16 cellular contexts compared by ENCODE assay signal in genomic region chr10:23461557-23461956, GRCh38. TPM values are rescaled to one million over a fixed set of nuclear protein-coding genes. Genes with fewer than 3 reads are reported as not detected.
DNase-seq lines count a peak whose midpoint lies in the region; ATAC-seq and TF ChIP-seq lines count a peak whose summit lies in the region.
"Had no signal": no experiment of that assay in that cellular context is flagged by ENCODE, and none has a peak within 500 bp of the region (broad histone marks: within the 10 kb centered on the region; RNA-seq: fewer than 3 reads in every experiment).

No MANE protein-coding gene starts in this region.

- no peak overlapping the region for H3K4me3 ChIP-seq in BLaER1 treated with 17β-estradiol and CSF1 and Interleukin-3, amounts not matched to agents 10 nM and 100 nM
- no peak overlapping the region for H3K4me3 ChIP-seq in left ventricle myocardium inferior
- no peak overlapping the region for H3K4me3 ChIP-seq in neural progenitor cell
- H3K4me3 ChIP-seq: GM12878, SJSA1 had no signal

- no peaks in the 10 kb centered on the region for H3K27me3 ChIP-seq in BLaER1 treated with 17β-estradiol and CSF1 and Interleukin-3, amounts not matched to agents 10 nM and 100 nM
- H3K27me3 ChIP-seq in left ventricle myocardium inferior (ENCODE audit: low read depth), result no peaks in the 10 kb centered on the region
- H3K27me3 ChIP-seq in neural progenitor cell, result no peaks in the 10 kb centered on the region
- H3K27me3 ChIP-seq: SJSA1 had no signal

- H3K4me1 Mint-ChIP-seq in neural progenitor cell, result peaks cover 41% of the 10 kb centered on the region

- no peaks in the 10 kb centered on the region for H3K36me3 ChIP-seq in BLaER1 treated with 17β-estradiol and CSF1 and Interleukin-3, amounts not matched to agents 10 nM and 100 nM
- H3K36me3 ChIP-seq in left ventricle myocardium inferior (no peaks in the 10 kb centered on the region), neural progenitor cell (no peaks in the 10 kb centered on the region)
- H3K36me3 ChIP-seq: SJSA1 had no signal

- H3K27ac ChIP-seq in BLaER1 treated with 17β-estradiol and CSF1 and Interleukin-3, amounts not matched to agents 10 nM and 100 nM, result no peak overlapping the region; a peak in 1 of 22 replicates
- H3K27ac ChIP-seq in left ventricle myocardium inferior (replicated peaks) (peak overlapping the region; percentile 55), neural progenitor cell (no peak overlapping the region)
- H3K27ac ChIP-seq: HL-60, SJSA1 had no signal

- H3K79me2 ChIP-seq in neural progenitor cell (ENCODE audit: low read depth), result no peaks in the 10 kb centered on the region

- peak overlapping the region; percentile 7 for H3K27ac Mint-ChIP-seq in neural progenitor cell
- H3K27ac Mint-ChIP-seq: CD4-positive, CD25-positive, alpha-beta regulatory T cell had no signal

- ATAC-seq in GM21786 (IDR thresholded peaks at IDR 0.05; ENCODE audit: unreplicated experiment), result no peak
- ATAC-seq: GM12878 had no signal

- H3K4me3 Mint-ChIP-seq in neural progenitor cell, result no peak overlapping the region
- H3K4me3 Mint-ChIP-seq: CD4-positive, CD25-positive, alpha-beta regulatory T cell had no signal

- H3F3A ChIP-seq in neural progenitor cell (ENCODE audit: low read depth), result no peaks in the 10 kb centered on the region

- no peaks in the 10 kb centered on the region for H3K36me3 Mint-ChIP-seq in neural progenitor cell

- H3K9ac ChIP-seq in BLaER1 treated with 17β-estradiol and CSF1 and Interleukin-3, amounts not matched to agents 10 nM and 100 nM, result no peak overlapping the region
- H3K9ac ChIP-seq in neural progenitor cell, result no peak overlapping the region

- no peak for TF ChIP-seq CTCF in left ventricle myocardium inferior (IDR thresholded peaks at IDR 0.05; ENCODE audit: borderline replicate concordance)
- TF ChIP-seq CTCF in neural progenitor cell (IDR thresholded peaks at IDR 0.05), result no peak

- in situ Hi-C loops in SK-MEL-5 (cut with HindIII; ENCODE audit: low pct_unique_long_range_greater_than_20kb, low sequenced_read_pairs), result no loop called here

- peaks cover 0 to 14% (median 0%) of the 10 kb centered on the region in 11 experiments; a peak in 6 of 22 replicates for H3K9me3 ChIP-seq in BLaER1 treated with 17β-estradiol and CSF1 and Interleukin-3, amounts not matched to agents 10 nM and 100 nM (replicated peaks in 1 of 11)
- H3K9me3 ChIP-seq in left ventricle myocardium inferior (replicated peaks), result no peaks in the 10 kb centered on the region
- no peaks in the 10 kb centered on the region for H3K9me3 ChIP-seq in neural progenitor cell (ENCODE audit: low read depth)
- H3K9me3 ChIP-seq: SJSA1 had no signal

- DNase-seq in SK-MEL-5 (ENCODE audit: low read depth, low spot score) (peak; percentile 65), left ventricle myocardium inferior (no peak), neural progenitor cell (ENCODE audit: low spot score) (peak; percentile 7), AG20443 (ENCODE audit: low spot score) (no peak), occipital lobe (lab: John Stamatoyannopoulos, UW) (no peak), NCI-H510A (lab: John Stamatoyannopoulos, UW) (no peak)
- DNase-seq: CD4-positive, CD25-positive, alpha-beta regulatory T cell; DMS53; KBM-7; NCI-H2029; NCI-H524 had no signal

- no peaks in the 10 kb centered on the region for H4K20me1 ChIP-seq in BLaER1 treated with 17β-estradiol and CSF1 and Interleukin-3, amounts not matched to agents 10 nM and 100 nM
- no peaks in the 10 kb centered on the region for H4K20me1 ChIP-seq in neural progenitor cell (ENCODE audit: low read depth)

- peaks cover 2% of the 10 kb centered on the region for H3K27me3 Mint-ChIP-seq in neural progenitor cell (ENCODE audit: insufficient read depth, low read depth)

- peaks cover 2% of the 10 kb centered on the region for H3K9me3 Mint-ChIP-seq in neural progenitor cell

- no peak overlapping the region for H2AFZ ChIP-seq in neural progenitor cell (replicated peaks)

- peaks cover 29 to 48% (median 41%) of the 10 kb centered on the region in 10 experiments for H3K4me1 ChIP-seq in BLaER1 treated with 17β-estradiol and CSF1 and Interleukin-3, amounts not matched to agents 10 nM and 100 nM
- H3K4me1 ChIP-seq in left ventricle myocardium inferior (peaks cover 14% of the 10 kb centered on the region), neural progenitor cell (no peaks in the 10 kb centered on the region)
- H3K4me1 ChIP-seq: SJSA1 had no signal

- intact Hi-C loops in left ventricle myocardium inferior (cut with micrococcal nuclease), result no loop called here

- H3K4me2 ChIP-seq in BLaER1 treated with 17β-estradiol and CSF1 and Interleukin-3, amounts not matched to agents 10 nM and 100 nM, result peak overlapping the region in 9 of 11 experiments; percentile 2 to 38 (median 24); a peak in 11 of 22 replicates
- no peak overlapping the region for H3K4me2 ChIP-seq in neural progenitor cell

RNA-seq across cellular contexts. Expression of gene OTUD1, which starts 22.7 kb away (rescaled TPM):
- 5.1 and 5.4 TPM in 2 replicates for total RNA-seq in SK-MEL-5 (2014; rRNA removed; shearing (Covaris generic))
- polyA plus RNA-seq in SK-MEL-5 (2015; cell fraction: cytosol; rRNA removed), result 5.1 and 7.1 TPM in 2 replicates
- 3.2 and 4.7 TPM in 2 replicates for polyA plus RNA-seq in SK-MEL-5 (2015; cell fraction: nucleus; rRNA removed)
- total RNA-seq in left ventricle myocardium inferior, result 19.5 TPM
- total RNA-seq in neural progenitor cell (ENCODE audit: low replicate concordance), result 5.4 and 7.9 TPM in 2 replicates
- total RNA-seq in occipital lobe, result 17.8 TPM

Comparison
In these comparisons a context has a peak if more than half of its experiments do, and no peak if none do; other contexts are left out.
1. DNase-seq: peak in SK-MEL-5 (single experiment) and neural progenitor cell (single experiment); none in left ventricle myocardium inferior (single experiment), AG20443 (single experiment), occipital lobe (single experiment) and NCI-H510A (single experiment).